17 cellular contexts compared by ENCODE assay signal in genomic region chr17:6428207-6428965, GRCh38. TPM values are rescaled to one million over a fixed set of nuclear protein-coding genes. Genes with fewer than 3 reads are reported as not detected.
"Had no signal": no experiment of that assay in that cellular context is flagged by ENCODE, and none has a peak within 500 bp of the region (broad histone marks: within the 10 kb centered on the region; RNA-seq: fewer than 3 reads in every experiment).

No MANE protein-coding gene starts in this region.

- DNase-seq: activated naive CD4-positive, alpha-beta T cell treated with Interleukin-2 at 50 U/mL for 16 hours; activated T-cell treated with anti-CD3 and anti-CD28 coated beads for 4 hours; adrenal gland; endodermal cell; heart right ventricle; lower lobe of right lung; ovary; sigmoid colon; upper lobe of right lung had no signal

- ATAC-seq: gastroesophageal sphincter, heart right ventricle had no signal

- H3K27ac ChIP-seq: adrenal gland, dorsolateral prefrontal cortex, gastroesophageal sphincter, heart right ventricle, lower lobe of right lung, ovary, sigmoid colon, upper lobe of right lung had no signal

- H3K4me1 ChIP-seq: gastroesophageal sphincter, lower lobe of right lung, sigmoid colon, upper lobe of right lung had no signal

- H3K4me3 ChIP-seq: adrenal gland, dorsolateral prefrontal cortex, gastroesophageal sphincter, heart right ventricle, lower lobe of right lung, ovary, sigmoid colon, upper lobe of right lung had no signal

- H3K27me3 ChIP-seq: adrenal gland, dorsolateral prefrontal cortex, ovary, upper lobe of right lung had no signal

- H3K9me3 ChIP-seq: adrenal gland, lower lobe of right lung, ovary, upper lobe of right lung had no signal

- H3K36me3 ChIP-seq: adrenal gland, gastroesophageal sphincter, heart right ventricle, lower lobe of right lung, ovary, sigmoid colon, upper lobe of right lung had no signal

RNA-seq across cellular contexts. Expression of gene AIPL1, which starts 6.5 kb away (rescaled TPM):
- total RNA-seq: activated CD4-positive, alpha-beta T cell treated with anti-CD3 and anti-CD28 coated beads for 36 hours; activated CD8-positive, alpha-beta memory T cell treated with anti-CD3 and anti-CD28 coated beads for 36 hours; adrenal gland; chondrocyte; endodermal cell; epithelial cell of proximal tubule; gastroesophageal sphincter; heart right ventricle; lower lobe of right lung; ovary; sigmoid colon; temporal lobe; upper lobe of right lung had no signal
- polyA plus RNA-seq: adrenal gland, neural cell, ovary, sigmoid colon had no signal

RNA-seq across cellular contexts. Expression of gene PIMREG, which starts 15.9 kb away (rescaled TPM):
- total RNA-seq: sigmoid colon had no signal
